Comparison of ENCODE assay signal across 18 cellular contexts in the genomic region with DNA sequence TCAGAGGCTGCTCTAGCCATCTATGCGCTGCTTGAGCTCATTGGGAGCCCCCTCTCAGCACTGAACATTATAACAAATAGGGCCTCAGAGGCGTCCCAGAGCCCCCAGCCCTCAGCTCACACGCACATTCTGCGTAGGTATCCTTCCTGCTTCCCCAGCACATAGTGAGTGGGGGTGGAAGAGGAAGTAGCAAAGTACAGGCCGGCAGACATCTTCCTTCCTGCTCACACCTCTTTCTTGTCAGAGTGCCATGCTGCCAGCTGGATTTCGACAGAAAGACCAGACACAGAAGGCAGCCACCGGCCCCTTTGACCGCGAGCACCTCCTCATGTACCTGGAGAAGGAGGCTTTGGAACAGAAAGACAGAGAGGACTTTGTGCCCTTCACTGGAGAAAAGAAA. TPM values are rescaled to one million over a fixed set of nuclear protein-coding genes. Genes with fewer than 3 reads are reported as not detected.
DNase-seq lines count a peak whose midpoint lies in the region; ATAC-seq, FAIRE-seq and TF ChIP-seq lines count a peak whose summit lies in the region.
"Had no signal": no experiment of that assay in that cellular context is flagged by ENCODE, and none has a peak within 500 bp of the region (broad histone marks: within the 10 kb centered on the region; RNA-seq: fewer than 3 reads in every experiment).

No MANE protein-coding gene starts in this region.

- H3K27me3 ChIP-seq in GM12878 (replicated peaks in 1 of 2; ENCODE audit: control insufficient read depth in 2 of 2, insufficient read depth in 2 of 2, low read length in 1 of 2) (no peaks in the 10 kb centered on the region), spleen (replicated peaks in 1 of 7) (no peaks in the 10 kb centered on the region)
- H3K27me3 ChIP-seq: brain microvascular endothelial cell, pancreas had no signal

- intact Hi-C loops in GM12878 (cut with micrococcal nuclease; ENCODE audit: unreplicated experiment) (no loop called here), spleen (cut with DNase I; ENCODE audit: low total_unique reads) (no loop called here)

- POLR2A ChIA-PET in GM12878 (lab: Charles Lee): no interaction called here

- peaks cover 20% of the 10 kb centered on the region for H3K36me3 Mint-ChIP-seq in activated T-cell treated with anti-CD3 and anti-CD28 coated beads, Interleukin-2, amount 50 U/mL, for 24 hours (ENCODE audit: low read depth)

- H3K4me3 Mint-ChIP-seq in activated T-cell treated with anti-CD3 and anti-CD28 coated beads, Interleukin-2, amount 50 U/mL, for 24 hours: no peak overlapping the region
- H3K4me3 Mint-ChIP-seq: type B pancreatic cell had no signal

- H3K4me2 ChIP-seq in GM12878 (ENCODE audit: control insufficient read depth, insufficient read depth): no peak overlapping the region

- no peaks in the 10 kb centered on the region for H3K36me3 ChIP-seq in GM12878 (ENCODE audit: control insufficient read depth in 2 of 2, insufficient read depth in 2 of 2, low read length in 1 of 2)
- peaks cover 0 to 43% (median 2%) of the 10 kb centered on the region in 6 donors for H3K36me3 ChIP-seq in spleen
- H3K36me3 ChIP-seq: brain microvascular endothelial cell, pancreas had no signal

- peak; percentile 45 for DNase-seq in activated T-cell treated with anti-CD3 and anti-CD28 coated beads, Interleukin-2, amount 50 U/mL, for 24 hours
- no peak for DNase-seq in activated T-cell treated with anti-CD3 and anti-CD28 coated beads, Interleukin-2, amount 50 U/mL, for 1 hour
- DNase-seq in NOMO-1 treated with dmso at 0.1 percent for 144 hours (lab: John Stamatoyannopoulos, UW; ENCODE audit: unreplicated experiment) (peak; percentile 45), GM12878 (ENCODE audit: low read depth, low spot score) (no peak), spleen (peak; percentile 81), DMS79 (lab: John Stamatoyannopoulos, UW) (no peak)
- DNase-seq: brain microvascular endothelial cell; DMS79 treated with DMSO at 0.1 percent for 48 hours; GOT3; hypothalamus; NCI-H1105; NCI-H524 treated with DMSO at 0.1 percent for 48 hours; pancreas; stimulated activated CD4-positive, alpha-beta T cell treated with anti-CD3 and anti-CD28 coated beads, Interleukin-12 subunit alpha, Interleukin-12 subunit beta, amount 100 ng/mL, for 4 hours had no signal

- SMC1A ChIA-PET in GM12878 (lab: Charles Lee; ENCODE audit: uncharacterized antibody, unreplicated experiment): interaction anchor here (1.2 to 1.3 kb wide), 2 partner anchors 9 to 114 kb away, joined by 4 to 7 read pairs; no protein-coding TSS in a partner anchor

- FAIRE-seq in GM12878 (lab: Jason Lieb, UNC): no peak
- FAIRE-seq: GM12891, pancreas had no signal

- no peak for TF ChIP-seq EP300 in GM12878 (IDR thresholded peaks at IDR 0.05; ENCODE audit: borderline replicate concordance in 1 of 2, control insufficient read depth in 1 of 2, low read depth in 2 of 2, low read length in 2 of 2)

- peak overlapping the region; percentile 61 for H2AFZ ChIP-seq in GM12878 (ENCODE audit: control insufficient read depth, low read depth, low read length)

- CTCF ChIA-PET in GM12878 (lab: Yijun Ruan, JAX): interaction anchor here (1.2 to 1.3 kb wide), 3 partner anchors 9 to 119 kb away, joined by 4 to 7 read pairs (median 5); no protein-coding TSS in a partner anchor

- no peaks in the 10 kb centered on the region for H3K9me3 Mint-ChIP-seq in activated T-cell treated with anti-CD3 and anti-CD28 coated beads, Interleukin-2, amount 50 U/mL, for 24 hours
- H3K9me3 Mint-ChIP-seq: type B pancreatic cell had no signal

- BruUV-seq in GM12878 (replicated peaks; lab: Mats Ljungman, UMichigan): no TSS peak

- WGBS in GM12878 (ENCODE audit: insufficient coverage, insufficient replicate concordance, low lambda C conversion rate, missing lambda C conversion rate): 84% methylated on average over 9 of the region's 9 CpGs
- 23 to 40% (median 34%) methylated on average over 9 of the region's 9 CpGs for WGBS in spleen, 5 donors

- no peak for TF ChIP-seq RAD21 in GM12878 (IDR thresholded peaks at IDR 0.05; ENCODE audit: insufficient read depth, low read depth, low read length)

- H3K4me1 Mint-ChIP-seq in activated T-cell treated with anti-CD3 and anti-CD28 coated beads, Interleukin-2, amount 50 U/mL, for 24 hours (ENCODE audit: low read depth): peaks cover 12% of the 10 kb centered on the region

- RAD21 ChIA-PET in GM12878 (lab: Charles Lee; ENCODE audit: unreplicated experiment): interaction anchor here (0.8 kb wide), 1 partner anchor 8 kb away, joined by 5 read pairs; no protein-coding TSS in a partner anchor

- H3K79me2 ChIP-seq in GM12878 (ENCODE audit: control insufficient read depth, insufficient read depth, low read length): no peaks in the 10 kb centered on the region

- peak overlapping the region; percentile 79 for H3K27ac Mint-ChIP-seq in activated T-cell treated with anti-CD3 and anti-CD28 coated beads, Interleukin-2, amount 50 U/mL, for 24 hours
- H3K27ac Mint-ChIP-seq: type B pancreatic cell had no signal

- H3K27ac ChIP-seq in GM12878 (ENCODE audit: control insufficient read depth, insufficient read depth): no peak overlapping the region
- H3K27ac ChIP-seq in spleen: peak overlapping the region in 5 of 8 donors; percentile 7 to 73 (median 55)
- H3K27ac ChIP-seq: brain microvascular endothelial cell, pancreas had no signal

- H3K9ac ChIP-seq in GM12878 (ENCODE audit: control insufficient read depth, insufficient read depth, low read length): no peak overlapping the region

- TF ChIP-seq CTCF in GM12878 (IDR thresholded peaks at IDR 0.05 in 2 of 3, conservative IDR thresholded peaks at IDR 0.05 in 1 of 3; ENCODE audit: control insufficient read depth in 2 of 3, extremely low read depth in 1 of 3, insufficient read depth in 1 of 3, low read depth in 3 of 3, low read length in 3 of 3): no peak
- TF ChIP-seq CTCF in spleen (IDR thresholded peaks at IDR 0.05 in 8 of 11, conservative IDR thresholded peaks at IDR 0.05 in 3 of 11): no peak

- in situ Hi-C loops in GM12878 (cut with MboI): no loop called here

- no peak for TF ChIP-seq POLR2A in GM12878 (IDR thresholded peaks at IDR 0.05; ENCODE audit: low read depth, low read length)
- TF ChIP-seq POLR2A in spleen (IDR thresholded peaks at IDR 0.05): no peak

- no peak for ATAC-seq in GM12878
- ATAC-seq in HG02981 (IDR thresholded peaks at IDR 0.05; ENCODE audit: unreplicated experiment): no peak
- ATAC-seq in HG03565 (IDR thresholded peaks at IDR 0.05; ENCODE audit: unreplicated experiment): no peak
- ATAC-seq: pancreas had no signal

- no peak overlapping the region for H3K4me3 ChIP-seq in GM12878
- H3K4me3 ChIP-seq in spleen: peak overlapping the region in 1 of 8 donors; percentile 21
- H3K4me3 ChIP-seq: pancreas had no signal

- no peaks in the 10 kb centered on the region for H3K4me1 ChIP-seq in GM12878 (ENCODE audit: control insufficient read depth, insufficient read depth, low read length)
- H3K4me1 ChIP-seq in spleen: peaks cover 3 to 24% (median 18%) of the 10 kb centered on the region in 6 donors
- H3K4me1 ChIP-seq: pancreas had no signal

- H3K9me3 ChIP-seq in GM12878 (replicated peaks; ENCODE audit: control insufficient read depth, insufficient read depth, low read length): no peaks in the 10 kb centered on the region
- no peaks in the 10 kb centered on the region for H3K9me3 ChIP-seq in spleen
- H3K9me3 ChIP-seq: pancreas had no signal

- H4K20me1 ChIP-seq in GM12878 (ENCODE audit: control insufficient read depth, insufficient read depth): no peaks in the 10 kb centered on the region

- no peaks in the 10 kb centered on the region for H3K27me3 Mint-ChIP-seq in activated T-cell treated with anti-CD3 and anti-CD28 coated beads, Interleukin-2, amount 50 U/mL, for 24 hours
- H3K27me3 Mint-ChIP-seq: type B pancreatic cell had no signal

TF ChIP-seq in GM12878, 131 proteins besides CTCF, POLR2A, EP300 and RAD21 (continues in another document):
- no peak for TF ChIP-seq PAX5 (IDR thresholded peaks at IDR 0.05; ENCODE audit: borderline replicate concordance, low read depth, low read length)

RNA-seq across cellular contexts. Expression of gene TMOD2, which starts 16.6 kb away (rescaled TPM):
- 8.5 and 10.5 TPM in 2 replicates for total RNA-seq in GM12878 (2013; cell fraction: nucleolus; rRNA removed)
- total RNA-seq in GM12878 (2014; rRNA removed) (9.1 and 10.8 TPM in 2 replicates), GM12878 (2014; rRNA removed; fragmentation: Illumina TruSeq; extraction: Trizol) (12.6 and 13.9 TPM in 2 replicates), GM12878 (2021) (13.0 and 15.2 TPM in 2 replicates), spleen (10 to 100 TPM in 6 of 7 donors, 1 to 10 TPM in 1; 9.0 to 21.1 (median 15.9) TPM)
- polyA plus RNA-seq in GM12878 (2011; ENCODE audit: low read depth): 4.4 TPM
- polyA plus RNA-seq in GM12878 (2011; rRNA removed) (0.61 and 0.66 TPM in 2 replicates), GM12878 (2014; fragmentation: Illumina TruSeq; extraction: Trizol) (10.5 and 16.0 TPM in 2 replicates), GM12878 (2014; fragmentation: Nextera tagmentation; extraction: Ambion mirVana) (1 to 10 TPM; 1.6 to 1.7 TPM), GM12878 (2014; rRNA removed) (6.9 and 7.6 TPM in 2 replicates), GM12878 (2016; fragmentation: Nextera tagmentation; extraction: Ambion mirVana) (1 to 10 TPM; 4.7 to 5.1 TPM), spleen (1 to 10 TPM; 1.3 to 2.6 (median 1.6) TPM)
- 0.22 and 0.24 TPM in 2 replicates for polyA plus RNA-seq in GM12878 (2011; cell fraction: cytosol; rRNA removed)
- polyA plus RNA-seq in GM12878 (2011; cell fraction: nucleus; rRNA removed): 0.54 and 0.86 TPM in 2 replicates
- 1.0 and 1.8 TPM in 2 replicates for polyA plus RNA-seq in GM12878 (2012)
- polyA minus RNA-seq in GM12878 (2011; rRNA and poly(A)+ RNA removed): 0.41 and 0.59 TPM in 2 replicates
- 0.13 TPM in 1 of 2 replicates, not detected in the other for polyA minus RNA-seq in GM12878 (2011; cell fraction: cytosol; rRNA and poly(A)+ RNA removed)
- 0.36 and 0.86 TPM in 2 replicates for polyA minus RNA-seq in GM12878 (2011; cell fraction: nucleus; rRNA and poly(A)+ RNA removed)

RNA-seq across cellular contexts. Expression of gene LYSMD2, which starts 30.6 kb away (rescaled TPM):
- 6.2 and 7.8 TPM in 2 replicates for total RNA-seq in GM12878 (2013; cell fraction: nucleolus; rRNA removed)
- 36.8 and 51.3 TPM in 2 replicates for total RNA-seq in GM12878 (2014; rRNA removed)
- total RNA-seq in GM12878 (2014; rRNA removed; fragmentation: Illumina TruSeq; extraction: Trizol): 42.4 and 44.4 TPM in 2 replicates
- 41.9 and 42.1 TPM in 2 replicates for total RNA-seq in GM12878 (2021)
- 10.6 TPM for polyA plus RNA-seq in GM12878 (2011; ENCODE audit: low read depth)
- 61.2 and 96.0 TPM in 2 replicates for polyA plus RNA-seq in GM12878 (2011; rRNA removed)
- polyA plus RNA-seq in GM12878 (2011; cell fraction: cytosol; rRNA removed): 19.3 and 34.3 TPM in 2 replicates
- 18.3 and 18.4 TPM in 2 replicates for polyA plus RNA-seq in GM12878 (2011; cell fraction: nucleus; rRNA removed)
- polyA plus RNA-seq in GM12878 (2012): 12.4 and 16.1 TPM in 2 replicates
- polyA plus RNA-seq in GM12878 (2014; fragmentation: Illumina TruSeq; extraction: Trizol): 40.3 and 50.4 TPM in 2 replicates
- 10 to 100 TPM; 30.5 to 61.3 TPM for polyA plus RNA-seq in GM12878 (2014; fragmentation: Nextera tagmentation; extraction: Ambion mirVana)
- polyA plus RNA-seq in GM12878 (2014; rRNA removed): 40.9 and 48.5 TPM in 2 replicates
- polyA plus RNA-seq in GM12878 (2016; fragmentation: Nextera tagmentation; extraction: Ambion mirVana): 10 to 100 TPM; 49.4 to 54.9 TPM
- polyA minus RNA-seq in GM12878 (2011; rRNA and poly(A)+ RNA removed): 8.7 and 9.4 TPM in 2 replicates
- polyA minus RNA-seq in GM12878 (2011; cell fraction: cytosol; rRNA and poly(A)+ RNA removed): 5.3 and 8.7 TPM in 2 replicates
- 3.6 and 6.5 TPM in 2 replicates for polyA minus RNA-seq in GM12878 (2011; cell fraction: nucleus; rRNA and poly(A)+ RNA removed)
- 10 to 100 TPM; 18.1 to 41.7 (median 24.2) TPM for total RNA-seq in spleen
- 10 to 100 TPM; 32.7 to 39.0 (median 35.5) TPM for polyA plus RNA-seq in spleen

Comparison
In these comparisons a context has a peak if more than half of its experiments do, and no peak if none do; other contexts are left out.
1. DNase-seq: peak in activated T-cell treated with anti-CD3 and anti-CD28 coated beads, Interleukin-2, amount 50 U/mL, for 24 hours (single experiment), NOMO-1 treated with dmso at 0.1 percent for 144 hours (single experiment) and spleen (single experiment); none in activated T-cell treated with anti-CD3 and anti-CD28 coated beads, Interleukin-2, amount 50 U/mL, for 1 hour (single experiment), GM12878 (single experiment) and DMS79 (single experiment).